ENCODE assay signal across 1 cellular context in genomic region chr6:35275417-35275816, GRCh38.
TF ChIP-seq lines count a peak whose summit lies in the region.

No MANE protein-coding gene starts in this region.

TF ChIP-seq in IMR-90, 13 proteins besides CTCF, POLR2A, EP300 and RAD21:
- TF ChIP-seq FOS (IDR thresholded peaks at IDR 0.05; ENCODE audit: low read depth, low read length) = no peak
- TF ChIP-seq CHD1 (IDR thresholded peaks at IDR 0.05; ENCODE audit: low read depth, low read length) = no peak
- TF ChIP-seq BHLHE40 (IDR thresholded peaks at IDR 0.05; ENCODE audit: low read depth, low read length) = no peak
TF ChIP-seq in IMR-90: peak in this region for 0.
